Comparison of ENCODE assay signal across 8 cellular contexts in genomic region chr1:21573971-21574458, GRCh38.
A peak's percentile ranks its signal among the peaks of the same experiment; 100 is the strongest.
DNase-seq lines count a peak whose midpoint lies in the region; ATAC-seq and TF ChIP-seq lines count a peak whose summit lies in the region.

No MANE protein-coding gene starts in this region.

- H3K27me3 ChIP-seq in SJCRH30, result no peaks in the 10 kb centered on the region
- H3K27me3 ChIP-seq in effector memory CD4-positive, alpha-beta T cell (replicated peaks; ENCODE audit: control insufficient read depth, insufficient read depth, low read length, poor library complexity, severe bottlenecking), result no peaks in the 10 kb centered on the region

- ATAC-seq in HG03280 (IDR thresholded peaks at IDR 0.05; ENCODE audit: unreplicated experiment) (no peak), HG03139 (IDR thresholded peaks at IDR 0.05; ENCODE audit: unreplicated experiment) (no peak)

- H3K4me1 ChIP-seq in SJCRH30, result peaks cover 17% of the 10 kb centered on the region
- no peaks in the 10 kb centered on the region for H3K4me1 ChIP-seq in effector memory CD4-positive, alpha-beta T cell (ENCODE audit: control insufficient read depth, insufficient read depth, low read length, poor library complexity, severe bottlenecking)

- H3K27ac ChIP-seq in SJCRH30, result peak overlapping the region; percentile 54; the same call in 1 of the 2 replicates
- no peak overlapping the region for H3K27ac ChIP-seq in effector memory CD4-positive, alpha-beta T cell (ENCODE audit: insufficient read depth, low read length, poor library complexity, severe bottlenecking)

- H3K4me3 ChIP-seq in SJCRH30 (peak overlapping the region; percentile 25), epithelial cell of esophagus (ENCODE audit: low read length) (no peak overlapping the region)
- H3K4me3 ChIP-seq in effector memory CD4-positive, alpha-beta T cell (ENCODE audit: insufficient read depth, low read depth, low read length, poor library complexity, severe bottlenecking), result no peak overlapping the region

- no peaks in the 10 kb centered on the region for H3K36me3 ChIP-seq in SJCRH30
- H3K36me3 ChIP-seq in effector memory CD4-positive, alpha-beta T cell (ENCODE audit: control insufficient read depth, insufficient read depth, low read length), result no peaks in the 10 kb centered on the region

- DNase-seq in GM03348 (ENCODE audit: low spot score) (peak; percentile 74), NAMALWA (ENCODE audit: low spot score) (peak; percentile 45), SJCRH30 (peak; percentile 86 to 87), epithelial cell of esophagus (ENCODE audit: low read depth) (peak; percentile 82), mucosa of gallbladder (ENCODE audit: low spot score) (peak; percentile 73)
- no peak for DNase-seq in effector memory CD4-positive, alpha-beta T cell

- peak; percentile 58 for TF ChIP-seq CTCF in epithelial cell of esophagus (IDR thresholded peaks at IDR 0.05; ENCODE audit: insufficient read depth, low read depth, low read length, missing control alignments)

- H3K9me3 ChIP-seq in SJCRH30 (replicated peaks), result no peaks in the 10 kb centered on the region
- H3K9me3 ChIP-seq in effector memory CD4-positive, alpha-beta T cell (ENCODE audit: control insufficient read depth, low read length), result no peaks in the 10 kb centered on the region

Comparison
In these comparisons a context has a peak if more than half of its experiments do, and no peak if none do; other contexts are left out.
1. DNase-seq: peak in GM03348 (single experiment), NAMALWA (single experiment), SJCRH30 (2 of 2), epithelial cell of esophagus (single experiment) and mucosa of gallbladder (single experiment); none in effector memory CD4-positive, alpha-beta T cell (0 of 3).